ENCODE assay signal across 1 cellular context in genomic region chr7:105531797-105532671, GRCh38.
TF ChIP-seq lines count a peak whose summit lies in the region.

RINT1 (plus strand) TSS chr7:105532201; CDS start chr7:105532316, 115 bp downstream.

TF ChIP-seq in K562, 482 proteins besides CTCF, POLR2A, EP300 and RAD21 (continued from another document and continues in another):
- TF ChIP-seq ZNF318 (IDR thresholded peaks at IDR 0.05; ENCODE audit: borderline replicate concordance in 1 of 2, low read depth in 1 of 2) (peak in 1 of 2 experiments; percentile 48; a peak in 1 of 4 replicates), KDM2B (CRISPR knock-in tag; IDR thresholded peaks at IDR 0.05) (no peak), MAX (CRISPR knock-in tag; IDR thresholded peaks at IDR 0.05) (peak; percentile 78), MNT (conservative IDR thresholded peaks at IDR 0.05) (peak; percentile 80 to 90), KAT2B (IDR thresholded peaks at IDR 0.05; ENCODE audit: low read depth, low read length) (peak; percentile 11), ZNF384 (IDR thresholded peaks at IDR 0.05; ENCODE audit: low read depth, low read length) (no peak; the same call in 1 of the 2 replicates), NEUROD1 (IDR thresholded peaks at IDR 0.05; ENCODE audit: borderline replicate concordance, low read depth, low read length, partially characterized antibody) (peak; percentile 79), ZKSCAN8 (CRISPR knock-in tag; IDR thresholded peaks at IDR 0.05) (no peak; the same call in 1 of the 2 replicates), ZNF57 (CRISPR knock-in tag; IDR thresholded peaks at IDR 0.05) (no peak), ZFP1 (CRISPR knock-in tag; IDR thresholded peaks at IDR 0.05) (no peak), GMEB1 (CRISPR knock-in tag; IDR thresholded peaks at IDR 0.05) (peak; percentile 39; the same call in 1 of the 2 replicates), BACH1 (tag; IDR thresholded peaks at IDR 0.05) (no peak), E2F5 (CRISPR knock-in tag; IDR thresholded peaks at IDR 0.05) (peak; percentile 95), STAT5A (IDR thresholded peaks at IDR 0.05; ENCODE audit: borderline replicate concordance, low read length) (peak; percentile 64; the same call in 1 of the 2 replicates), ID3 (CRISPR knock-in tag; IDR thresholded peaks at IDR 0.05) (no peak), ID3 (tag; IDR thresholded peaks at IDR 0.05) (peak; percentile 90), SMARCB1 (IDR thresholded peaks at IDR 0.05; ENCODE audit: insufficient read length, low read depth) (no peak), DIDO1 (tag; IDR thresholded peaks at IDR 0.05; ENCODE audit: low read depth) (peak; percentile 86; the same call in 1 of the 2 replicates), ZSCAN32 (CRISPR knock-in tag; IDR thresholded peaks at IDR 0.05) (no peak), ZNF3 (CRISPR knock-in tag; IDR thresholded peaks at IDR 0.05) (no peak), NR2C1 (IDR thresholded peaks at IDR 0.05) (peak; percentile 67; the same call in 1 of the 2 replicates), NR2C1 (tag; IDR thresholded peaks at IDR 0.05) (no peak), JUND (IDR thresholded peaks at IDR 0.05; ENCODE audit: borderline replicate concordance, low read depth, low read length) (peak; percentile 73), JUND (tag; IDR thresholded peaks at IDR 0.05; ENCODE audit: borderline replicate concordance, low read depth, low read length) (0 out of 3 replicates have a peak, but pooled peaks have one; percentile 57), PTRF (tag; IDR thresholded peaks at IDR 0.05) (no peak), ELF1 (tag; IDR thresholded peaks at IDR 0.05) (peak; percentile 89), CHCHD3 (CRISPR knock-in tag; IDR thresholded peaks at IDR 0.05) (0 out of 2 replicates have a peak, but pooled peaks have one; percentile 66), KLF6 (CRISPR knock-in tag; IDR thresholded peaks at IDR 0.05; ENCODE audit: borderline replicate concordance) (no peak), NR3C1 (CRISPR knock-in tag; IDR thresholded peaks at IDR 0.05) (no peak)
- TF ChIP-seq, protein P1, sequence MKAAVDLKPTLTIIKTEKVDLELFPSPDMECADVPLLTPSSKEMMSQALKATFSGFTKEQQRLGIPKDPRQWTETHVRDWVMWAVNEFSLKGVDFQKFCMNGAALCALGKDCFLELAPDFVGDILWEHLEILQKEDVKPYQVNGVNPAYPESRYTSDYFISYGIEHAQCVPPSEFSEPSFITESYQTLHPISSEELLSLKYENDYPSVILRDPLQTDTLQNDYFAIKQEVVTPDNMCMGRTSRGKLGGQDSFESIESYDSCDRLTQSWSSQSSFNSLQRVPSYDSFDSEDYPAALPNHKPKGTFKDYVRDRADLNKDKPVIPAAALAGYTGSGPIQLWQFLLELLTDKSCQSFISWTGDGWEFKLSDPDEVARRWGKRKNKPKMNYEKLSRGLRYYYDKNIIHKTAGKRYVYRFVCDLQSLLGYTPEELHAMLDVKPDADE (conservative IDR thresholded peaks at IDR 0.05; ENCODE audit: control insufficient read depth, low read depth, low read length), result peak; percentile 91
- TF ChIP-seq, protein P2, sequence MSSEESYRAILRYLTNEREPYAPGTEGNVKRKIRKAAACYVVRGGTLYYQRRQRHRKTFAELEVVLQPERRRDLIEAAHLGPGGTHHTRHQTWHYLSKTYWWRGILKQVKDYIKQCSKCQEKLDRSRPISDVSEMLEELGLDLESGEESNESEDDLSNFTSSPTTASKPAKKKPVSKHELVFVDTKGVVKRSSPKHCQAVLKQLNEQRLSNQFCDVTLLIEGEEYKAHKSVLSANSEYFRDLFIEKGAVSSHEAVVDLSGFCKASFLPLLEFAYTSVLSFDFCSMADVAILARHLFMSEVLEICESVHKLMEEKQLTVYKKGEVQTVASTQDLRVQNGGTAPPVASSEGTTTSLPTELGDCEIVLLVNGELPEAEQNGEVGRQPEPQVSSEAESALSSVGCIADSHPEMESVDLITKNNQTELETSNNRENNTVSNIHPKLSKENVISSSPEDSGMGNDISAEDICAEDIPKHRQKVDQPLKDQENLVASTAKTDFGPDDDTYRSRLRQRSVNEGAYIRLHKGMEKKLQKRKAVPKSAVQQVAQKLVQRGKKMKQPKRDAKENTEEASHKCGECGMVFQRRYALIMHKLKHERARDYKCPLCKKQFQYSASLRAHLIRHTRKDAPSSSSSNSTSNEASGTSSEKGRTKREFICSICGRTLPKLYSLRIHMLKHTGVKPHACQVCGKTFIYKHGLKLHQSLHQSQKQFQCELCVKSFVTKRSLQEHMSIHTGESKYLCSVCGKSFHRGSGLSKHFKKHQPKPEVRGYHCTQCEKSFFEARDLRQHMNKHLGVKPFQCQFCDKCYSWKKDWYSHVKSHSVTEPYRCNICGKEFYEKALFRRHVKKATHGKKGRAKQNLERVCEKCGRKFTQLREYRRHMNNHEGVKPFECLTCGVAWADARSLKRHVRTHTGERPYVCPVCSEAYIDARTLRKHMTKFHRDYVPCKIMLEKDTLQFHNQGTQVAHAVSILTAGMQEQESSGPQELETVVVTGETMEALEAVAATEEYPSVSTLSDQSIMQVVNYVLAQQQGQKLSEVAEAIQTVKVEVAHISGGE (CRISPR knock-in tag; IDR thresholded peaks at IDR 0.05), result peak; percentile 48 to 93 (median 71); a peak in 4 of 6 replicates
- TF ChIP-seq, protein P3, sequence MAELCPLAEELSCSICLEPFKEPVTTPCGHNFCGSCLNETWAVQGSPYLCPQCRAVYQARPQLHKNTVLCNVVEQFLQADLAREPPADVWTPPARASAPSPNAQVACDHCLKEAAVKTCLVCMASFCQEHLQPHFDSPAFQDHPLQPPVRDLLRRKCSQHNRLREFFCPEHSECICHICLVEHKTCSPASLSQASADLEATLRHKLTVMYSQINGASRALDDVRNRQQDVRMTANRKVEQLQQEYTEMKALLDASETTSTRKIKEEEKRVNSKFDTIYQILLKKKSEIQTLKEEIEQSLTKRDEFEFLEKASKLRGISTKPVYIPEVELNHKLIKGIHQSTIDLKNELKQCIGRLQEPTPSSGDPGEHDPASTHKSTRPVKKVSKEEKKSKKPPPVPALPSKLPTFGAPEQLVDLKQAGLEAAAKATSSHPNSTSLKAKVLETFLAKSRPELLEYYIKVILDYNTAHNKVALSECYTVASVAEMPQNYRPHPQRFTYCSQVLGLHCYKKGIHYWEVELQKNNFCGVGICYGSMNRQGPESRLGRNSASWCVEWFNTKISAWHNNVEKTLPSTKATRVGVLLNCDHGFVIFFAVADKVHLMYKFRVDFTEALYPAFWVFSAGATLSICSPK (IDR thresholded peaks at IDR 0.05; ENCODE audit: borderline replicate concordance), result no peak
- TF ChIP-seq, protein P4, sequence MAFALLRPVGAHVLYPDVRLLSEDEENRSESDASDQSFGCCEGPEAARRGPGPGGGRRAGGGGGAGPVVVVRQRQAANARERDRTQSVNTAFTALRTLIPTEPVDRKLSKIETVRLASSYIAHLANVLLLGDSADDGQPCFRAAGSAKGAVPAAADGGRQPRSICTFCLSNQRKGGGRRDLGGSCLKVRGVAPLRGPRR (CRISPR knock-in tag; IDR thresholded peaks at IDR 0.05), result no peak
- TF ChIP-seq, protein P5, sequence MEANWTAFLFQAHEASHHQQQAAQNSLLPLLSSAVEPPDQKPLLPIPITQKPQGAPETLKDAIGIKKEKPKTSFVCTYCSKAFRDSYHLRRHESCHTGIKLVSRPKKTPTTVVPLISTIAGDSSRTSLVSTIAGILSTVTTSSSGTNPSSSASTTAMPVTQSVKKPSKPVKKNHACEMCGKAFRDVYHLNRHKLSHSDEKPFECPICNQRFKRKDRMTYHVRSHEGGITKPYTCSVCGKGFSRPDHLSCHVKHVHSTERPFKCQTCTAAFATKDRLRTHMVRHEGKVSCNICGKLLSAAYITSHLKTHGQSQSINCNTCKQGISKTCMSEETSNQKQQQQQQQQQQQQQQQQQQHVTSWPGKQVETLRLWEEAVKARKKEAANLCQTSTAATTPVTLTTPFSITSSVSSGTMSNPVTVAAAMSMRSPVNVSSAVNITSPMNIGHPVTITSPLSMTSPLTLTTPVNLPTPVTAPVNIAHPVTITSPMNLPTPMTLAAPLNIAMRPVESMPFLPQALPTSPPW (CRISPR knock-in tag; IDR thresholded peaks at IDR 0.05), result peak; percentile 63
